22 cellular contexts compared by ENCODE assay signal in genomic region chr5:179435731-179436315, GRCh38.
A peak's percentile ranks its signal among the peaks of the same experiment; 100 is the strongest.
DNase-seq lines count a peak whose midpoint lies in the region; ATAC-seq, FAIRE-seq and TF ChIP-seq lines count a peak whose summit lies in the region.
"Had no signal": no experiment of that assay in that cellular context is flagged by ENCODE, and none has a peak within 500 bp of the region (broad histone marks: within the 10 kb centered on the region; RNA-seq: fewer than 3 reads in every experiment).

No MANE protein-coding gene starts in this region.

- H3K9me2 ChIP-seq in GM23338 (ENCODE audit: insufficient read depth) = no peaks in the 10 kb centered on the region; the same call in 1 of the 2 replicates

- H3K4me1 Mint-ChIP-seq in GM23338 = no peaks in the 10 kb centered on the region
- H3K4me1 Mint-ChIP-seq: B cell, IgD-negative memory B cell had no signal

- H3K9me3 ChIP-seq in liver (ENCODE audit: control insufficient read depth in 4 of 4, low read length in 3 of 4) (peaks cover 0 to 2% (median 2%) of the 10 kb centered on the region in 4 donors), HepG2 (ENCODE audit: low read length) (no peaks in the 10 kb centered on the region)
- H3K9me3 ChIP-seq: Caco-2, SJCRH30 had no signal

- no peak overlapping the region for H3K27ac Mint-ChIP-seq in GM23338
- H3K27ac Mint-ChIP-seq: B cell; CD8-positive, alpha-beta T cell; IgD-negative memory B cell had no signal

- no TSS peak for BruUV-seq in HepG2 (replicated peaks; lab: Mats Ljungman, UMichigan)

- no peaks in the 10 kb centered on the region for H4K20me1 ChIP-seq in HepG2 (ENCODE audit: insufficient read depth, low read length)
- no peaks in the 10 kb centered on the region for H4K20me1 ChIP-seq in GM23338 (replicated peaks; ENCODE audit: insufficient read depth)

- 83% methylated on average over 12 of the region's 12 CpGs for WGBS in liver
- WGBS in HepG2 (ENCODE audit: low lambda C conversion rate) = 51% methylated on average over 8 of the region's 12 CpGs

- H3K27me3 Mint-ChIP-seq in GM23338 (ENCODE audit: insufficient read depth, low read depth, poor library complexity) = peaks cover 11% of the 10 kb centered on the region
- H3K27me3 Mint-ChIP-seq: B cell had no signal

- no peaks in the 10 kb centered on the region for H3K4me1 ChIP-seq in liver (ENCODE audit: control insufficient read depth in 4 of 4, insufficient read depth in 4 of 4, low read length in 3 of 4)
- H3K4me1 ChIP-seq in HepG2 (ENCODE audit: insufficient read depth, low read length) = no peaks in the 10 kb centered on the region
- no peaks in the 10 kb centered on the region for H3K4me1 ChIP-seq in GM23338 (ENCODE audit: insufficient read depth)
- H3K4me1 ChIP-seq: Caco-2, SJCRH30 had no signal

- TF ChIP-seq RAD21 in liver (IDR thresholded peaks at IDR 0.05) (peak in 1 of 2 donors; percentile 3), HepG2 (CRISPR knock-in tag; IDR thresholded peaks at IDR 0.05) (no peak)

- ATAC-seq in HepG2 (no peak), GM23338 (no peak)
- ATAC-seq: CD8-positive, alpha-beta T cell; HCT116 had no signal

- H3K79me2 ChIP-seq in HepG2 (ENCODE audit: insufficient read depth, low read length) (no peaks in the 10 kb centered on the region), GM23338 (replicated peaks; ENCODE audit: insufficient read depth) (no peaks in the 10 kb centered on the region)

- H3K4me2 ChIP-seq in HepG2 (ENCODE audit: low read depth, low read length) (no peak overlapping the region), GM23338 (no peak overlapping the region)

- peaks cover 30% of the 10 kb centered on the region for H3K9me3 Mint-ChIP-seq in GM23338

- CTCF ChIA-PET in HepG2 (lab: Yijun Ruan, JAX; ENCODE audit: low intra/inter-chr PET ratio, low total read pairs) = no interaction called here

- H3K27me3 ChIP-seq in liver (ENCODE audit: control insufficient read depth in 4 of 4, insufficient read depth in 4 of 4, low read length in 3 of 4) = peaks cover 0 to 4% (median 2%) of the 10 kb centered on the region in 4 donors
- H3K27me3 ChIP-seq in HepG2 (ENCODE audit: control insufficient read depth in 1 of 2, insufficient read depth in 2 of 2, low read length in 2 of 2) = peaks cover 7 to 56% of the 10 kb centered on the region in 2 experiments; a peak in 4 of 5 replicates
- H3K27me3 ChIP-seq in GM23338 (ENCODE audit: insufficient read depth) = no peaks in the 10 kb centered on the region

- H3K27ac ChIP-seq in liver (ENCODE audit: low read depth in 1 of 2, low read length in 2 of 2) = peak overlapping the region; percentile 14 to 50
- no peak overlapping the region for H3K27ac ChIP-seq in HepG2 (ENCODE audit: extremely low read length, insufficient read depth, low read length)
- H3K27ac ChIP-seq in GM23338 (ENCODE audit: low read depth) = no peak overlapping the region
- H3K27ac ChIP-seq: C4-2B, SJCRH30 had no signal

- no peak for FAIRE-seq in HepG2 (lab: Jason Lieb, UNC)
- FAIRE-seq: G401.6, RCC 7860 had no signal

- H2AFZ ChIP-seq in HepG2 (ENCODE audit: low read length) (no peak overlapping the region), GM23338 (no peak overlapping the region)

- TF ChIP-seq EP300 in HepG2 (IDR thresholded peaks at IDR 0.05; ENCODE audit: low read depth in 2 of 2, low read length in 2 of 2) (no peak), HepG2 (CRISPR knock-in tag; IDR thresholded peaks at IDR 0.05; ENCODE audit: borderline replicate concordance) (no peak)

- H3K4me3 ChIP-seq in liver (ENCODE audit: low read depth in 1 of 3, low read length in 3 of 3) (no peak overlapping the region), HepG2 (replicated peaks in 1 of 3; ENCODE audit: insufficient read depth in 1 of 3, low read depth in 2 of 3, low read length in 3 of 3) (no peak overlapping the region), GM23338 (no peak overlapping the region)
- H3K4me3 ChIP-seq: SJCRH30 had no signal

- H3K9ac ChIP-seq in liver (ENCODE audit: low read depth in 1 of 2, low read length in 2 of 2) (no peak overlapping the region), HepG2 (ENCODE audit: insufficient read depth, low read depth, low read length) (no peak overlapping the region)

- no peaks in the 10 kb centered on the region for H3F3A ChIP-seq in GM23338 (replicated peaks; ENCODE audit: low read depth)

- POLR2A ChIA-PET in HepG2 (lab: Yijun Ruan, JAX) = no interaction called here

- no peak overlapping the region for H3K4me3 Mint-ChIP-seq in GM23338
- H3K4me3 Mint-ChIP-seq: B cell; CD8-positive, alpha-beta T cell; IgD-negative memory B cell had no signal

- peaks cover 4% of the 10 kb centered on the region; the same call in 2 of the 3 replicates for H3K36me3 Mint-ChIP-seq in GM23338 (ENCODE audit: low read depth)
- H3K36me3 Mint-ChIP-seq: CD8-positive, alpha-beta T cell; IgD-negative memory B cell had no signal

- DNase-seq in HepG2 (ENCODE audit: low spot score) (no peak), islet precursor cell (peak; percentile 37), posterior vena cava (ENCODE audit: low spot score) (peak; percentile 24), GM23338 (ENCODE audit: low spot score) (no peak), T1000 (lab: John Stamatoyannopoulos, UW) (no peak)
- no peak for DNase-seq in effector CD4-positive, alpha-beta T cell
- DNase-seq: Caco-2; CD8-positive, alpha-beta T cell; NCI-H1105; NCI-H1436 treated with DMSO at 0.1 percent for 48 hours; NCI-H187 treated with DMSO at 0.1 percent for 48 hours; NCI-H2171 treated with DMSO at 0.1 percent for 48 hours; NCI-H345; NCI-H510A treated with DMSO at 0.1 percent for 48 hours; SJCRH30 had no signal

- intact Hi-C loops in HepG2 (cut with micrococcal nuclease; ENCODE audit: unreplicated experiment) (no loop called here), posterior vena cava (cut with DNase I) (no loop called here)

- TF ChIP-seq CTCF in liver (IDR thresholded peaks at IDR 0.05; ENCODE audit: low read depth, low read length, missing input control) (no peak), HepG2 (CRISPR knock-in tag; IDR thresholded peaks at IDR 0.05) (no peak), GM23338 (conservative IDR thresholded peaks at IDR 0.05; ENCODE audit: low read depth in 2 of 2) (no peak)

- no peak for TF ChIP-seq POLR2A in HepG2 (IDR thresholded peaks at IDR 0.05; ENCODE audit: insufficient read depth in 1 of 2, low read depth in 2 of 2, low read length in 2 of 2)

- no peaks in the 10 kb centered on the region for H3K36me3 ChIP-seq in liver (ENCODE audit: control insufficient read depth in 4 of 4, insufficient read depth in 3 of 4, low read depth in 1 of 4, low read length in 3 of 4)
- H3K36me3 ChIP-seq in HepG2 (replicated peaks in 1 of 2; ENCODE audit: control insufficient read depth in 1 of 2, insufficient read depth in 2 of 2, low read length in 2 of 2) = no peaks in the 10 kb centered on the region
- H3K36me3 ChIP-seq in GM23338 (ENCODE audit: insufficient read depth) = no peaks in the 10 kb centered on the region
- H3K36me3 ChIP-seq: SJCRH30 had no signal

- in situ Hi-C loops in HepG2 (cut with HindIII; ENCODE audit: extremely low pct_ligation_motif_present, low pct_unique_long_range_greater_than_20kb) = no loop called here

TF ChIP-seq in liver, 16 proteins besides CTCF, POLR2A, EP300 and RAD21:
- no peak for TF ChIP-seq MAX (IDR thresholded peaks at IDR 0.05)
- TF ChIP-seq NR2F2 (IDR thresholded peaks at IDR 0.05) = peak; percentile 30
- TF ChIP-seq FOXA1 (IDR thresholded peaks at IDR 0.05) = no peak
- TF ChIP-seq RXRA (IDR thresholded peaks at IDR 0.05) = no peak
- TF ChIP-seq HNF4G (IDR thresholded peaks at IDR 0.05) = no peak
- TF ChIP-seq SP1 (IDR thresholded peaks at IDR 0.05) = no peak
- no peak for TF ChIP-seq HNF4A (conservative IDR thresholded peaks at IDR 0.05)
- no peak for TF ChIP-seq TAF1 (conservative IDR thresholded peaks at IDR 0.05)
TF ChIP-seq in liver: peak in this region for 1.

TF ChIP-seq in HepG2, 621 proteins besides CTCF, POLR2A, EP300 and RAD21 (continues in another document):
- TF ChIP-seq ZBTB44 (CRISPR knock-in tag; IDR thresholded peaks at IDR 0.05) = no peak

TF ChIP-seq in GM23338, 12 proteins besides CTCF, POLR2A, EP300 and RAD21 (continues in another document):
- no peak for TF ChIP-seq STAT1 (IDR thresholded peaks at IDR 0.05; ENCODE audit: unreplicated experiment)
- TF ChIP-seq POLR2AphosphoS5 (IDR thresholded peaks at IDR 0.05; ENCODE audit: low read depth) = no peak
- TF ChIP-seq EZH2 (IDR thresholded peaks at IDR 0.05; ENCODE audit: low read depth, unreplicated experiment) = no peak
- TF ChIP-seq EZH2phosphoT487 (IDR thresholded peaks at IDR 0.05; ENCODE audit: unreplicated experiment) = no peak
- TF ChIP-seq REST (IDR thresholded peaks at IDR 0.05; ENCODE audit: unreplicated experiment) = no peak
- no peak for TF ChIP-seq ETS1 (IDR thresholded peaks at IDR 0.05)

Comparison
In these comparisons a context has a peak if more than half of its experiments do, and no peak if none do; other contexts are left out.
1. H3K27ac ChIP-seq: peak in liver (2 of 2); none in HepG2 (single experiment) and GM23338 (single experiment).
2. DNase-seq: peak in islet precursor cell (single experiment) and posterior vena cava (single experiment); none in HepG2 (single experiment), effector CD4-positive, alpha-beta T cell (single experiment), GM23338 (single experiment) and T1000 (single experiment).